In genomic region chr6:26304213-26305096, GRCh38 we compare ENCODE assay signal across 8 cellular contexts.
DNase-seq lines count a peak whose midpoint lies in the region; ATAC-seq and TF ChIP-seq lines count a peak whose summit lies in the region.

No MANE protein-coding gene starts in this region.

- H3K4me1 ChIP-seq in Karpas-422 (ENCODE audit: low read length) (peaks cover 14% of the 10 kb centered on the region), heart right ventricle (peaks cover 0 to 5% (median 0%) of the 10 kb centered on the region in 9 donors)

- peak overlapping the region; percentile 68 for H3K4me3 ChIP-seq in Karpas-422 (ENCODE audit: low read length)
- peak overlapping the region; percentile 13 to 56 (median 50) for H3K4me3 ChIP-seq in heart right ventricle

- H3K27ac ChIP-seq in Karpas-422 (ENCODE audit: low read length) (no peak overlapping the region), heart right ventricle (peak overlapping the region in 9 of 10 donors; percentile 10 to 82 (median 53))

- H3K27me3 ChIP-seq in Karpas-422 (ENCODE audit: low read length): no peaks in the 10 kb centered on the region
- H3K27me3 ChIP-seq in heart right ventricle: peaks cover 0 to 8% (median 0%) of the 10 kb centered on the region in 7 donors

- peak overlapping the region; percentile 63 for H3K9ac ChIP-seq in Karpas-422 (ENCODE audit: low read length)

- WGBS in heart right ventricle, 2 donors: 33 to 34% methylated on average over 12 of the region's 12 CpGs

- no peak for TF ChIP-seq CTCF in heart right ventricle (IDR thresholded peaks at IDR 0.05)

- H3K9me2 ChIP-seq in Karpas-422 (replicated peaks; ENCODE audit: insufficient read depth, low read length): no peaks in the 10 kb centered on the region

- ATAC-seq in heart right ventricle (peak; percentile 42 to 85 (median 74)), GM21825 (IDR thresholded peaks at IDR 0.05; ENCODE audit: unreplicated experiment) (no peak)

- H3K4me2 ChIP-seq in Karpas-422 (ENCODE audit: low read depth, low read length, poor library complexity, severe bottlenecking): peak overlapping the region; percentile 81

- peak; percentile 9 to 20 for DNase-seq in activated CD4-positive, alpha-beta T cell treated with anti-CD3 and anti-CD28 coated beads for 4 hours
- no peak for DNase-seq in activated CD4-positive, alpha-beta T cell treated with anti-CD3 and anti-CD28 coated beads, Interleukin-2, amount 50 U/mL, for 1 hour
- DNase-seq in Karpas-422: peak; percentile 82
- peak; percentile 17 for DNase-seq in activated naive CD4-positive, alpha-beta T cell treated with anti-CD3 and anti-CD28 coated beads, Interleukin-2, amount 50 U/mL, for 16 hours
- DNase-seq in heart right ventricle: peak in 1 of 2 donors; percentile 37
- DNase-seq in renal cortical epithelial cell (ENCODE audit: low read depth): peak; percentile 51
- no peak for DNase-seq in cortex of kidney (lab: John Stamatoyannopoulos, UW)

- H3K9me3 ChIP-seq in Karpas-422 (ENCODE audit: low read length) (no peaks in the 10 kb centered on the region), heart right ventricle (no peaks in the 10 kb centered on the region)

- peak overlapping the region; percentile 60 for H2AFZ ChIP-seq in Karpas-422 (ENCODE audit: low read length)

- intact Hi-C loops in heart right ventricle (cut with DNase I): no loop called here

- H4K20me1 ChIP-seq in Karpas-422 (ENCODE audit: insufficient read depth, low read depth, low read length): no peaks in the 10 kb centered on the region

- no peaks in the 10 kb centered on the region for H3K36me3 ChIP-seq in Karpas-422 (ENCODE audit: insufficient read depth, low read length)
- H3K36me3 ChIP-seq in heart right ventricle: no peaks in the 10 kb centered on the region

- no peaks in the 10 kb centered on the region for H3K79me2 ChIP-seq in Karpas-422 (ENCODE audit: low read length)

Comparison
In these comparisons a context has a peak if more than half of its experiments do, and no peak if none do; other contexts are left out.
1. DNase-seq: peak in activated CD4-positive, alpha-beta T cell treated with anti-CD3 and anti-CD28 coated beads for 4 hours (2 of 2), Karpas-422 (single experiment), activated naive CD4-positive, alpha-beta T cell treated with anti-CD3 and anti-CD28 coated beads, Interleukin-2, amount 50 U/mL, for 16 hours (single experiment) and renal cortical epithelial cell (single experiment); none in activated CD4-positive, alpha-beta T cell treated with anti-CD3 and anti-CD28 coated beads, Interleukin-2, amount 50 U/mL, for 1 hour (single experiment) and cortex of kidney (single experiment).